ENCODE assay signal across 18 cellular contexts in the genomic region with DNA sequence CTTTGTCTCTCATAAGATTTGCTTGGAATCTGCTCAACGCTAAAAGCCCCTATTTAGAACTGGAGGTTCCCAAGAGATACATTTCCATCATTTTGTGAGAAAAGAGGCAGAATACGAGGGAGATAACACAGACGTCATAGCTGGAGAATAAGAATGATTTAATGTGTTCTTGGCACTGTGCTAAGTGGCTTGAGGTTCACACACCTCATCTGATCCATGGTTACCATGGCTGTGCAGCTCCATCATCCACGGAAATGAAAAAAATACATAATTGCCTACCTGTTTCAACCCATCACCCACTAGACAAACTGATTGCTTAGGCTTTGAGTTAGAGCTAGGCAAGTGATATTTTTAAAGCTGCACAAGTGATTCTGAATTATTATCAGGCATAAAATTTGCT.
"Had no signal": no experiment of that assay in that cellular context is flagged by ENCODE, and none has a peak within 500 bp of the region (broad histone marks: within the 10 kb centered on the region; RNA-seq: fewer than 3 reads in every experiment).

No MANE protein-coding gene starts in this region.

- H3K27me3 Mint-ChIP-seq: memory B cell had no signal

- H3K36me3 ChIP-seq: left ventricle myocardium inferior, lower lobe of right lung, right atrium auricular region, sigmoid colon, stomach, thoracic aorta, transverse colon had no signal

- H3K4me3 ChIP-seq: coronary artery, left ventricle myocardium inferior, lower lobe of right lung, right atrium auricular region, sigmoid colon, skin epidermis, stomach, thoracic aorta, transverse colon had no signal

- H3K9me3 ChIP-seq: lower lobe of right lung, stomach, thoracic aorta, transverse colon had no signal

- H3K27ac ChIP-seq: coronary artery, lower lobe of right lung, skin epidermis, stomach, thoracic aorta had no signal

- H3K4me3 Mint-ChIP-seq: memory B cell, neural crest cell had no signal

- H3K4me1 Mint-ChIP-seq: memory B cell had no signal

- H3K27me3 ChIP-seq: right atrium auricular region, sigmoid colon, stomach, transverse colon had no signal

- H3K36me3 Mint-ChIP-seq: memory B cell had no signal

- H3K27ac Mint-ChIP-seq: memory B cell had no signal

- H3K4me1 ChIP-seq: lower lobe of right lung had no signal

- DNase-seq: effector CD8-positive, alpha-beta T cell; left cardiac atrium; left ventricle myocardium inferior; lower lobe of right lung; midbrain; posterior cingulate gyrus; sigmoid colon; stimulated activated CD4-positive, alpha-beta T cell treated with anti-CD3 and anti-CD28 coated beads, Interleukin-12 subunit alpha, Interleukin-12 subunit beta, amount 100 ng/mL, for 4 hours; stimulated activated naive CD4-positive, alpha-beta T cell; stomach; substantia nigra; transverse colon had no signal
